Comparison of ENCODE assay signal across 16 cellular contexts in genomic region chr3:184496933-184497332, GRCh38.
"Had no signal": no experiment of that assay in that cellular context is flagged by ENCODE, and none has a peak within 500 bp of the region (broad histone marks: within the 10 kb centered on the region; RNA-seq: fewer than 3 reads in every experiment).

No MANE protein-coding gene starts in this region.

- FAIRE-seq: endometrium, islet of Langerhans had no signal

- H3K27ac ChIP-seq: gastrocnemius medialis, heart right ventricle, sigmoid colon, transverse colon had no signal

- H3K36me3 ChIP-seq: gastrocnemius medialis, heart right ventricle, sigmoid colon, transverse colon had no signal

- H3K4me1 ChIP-seq: gastrocnemius medialis had no signal

- H3K9me3 Mint-ChIP-seq: activated B cell treated with CpG ODN at 0.5 μM for 24 hours; activated CD4-positive, alpha-beta T cell treated with anti-CD3 and anti-CD28 coated beads, Interleukin-2, amount 10 ng/mL, durations not matched to agents 7 days and 5 days had no signal

- H3K27ac Mint-ChIP-seq: activated B cell treated with CpG ODN at 0.5 μM for 24 hours; activated CD4-positive, alpha-beta T cell treated with anti-CD3 and anti-CD28 coated beads, Interleukin-2, amount 10 ng/mL, durations not matched to agents 7 days and 5 days; activated naive CD8-positive, alpha-beta T cell; nephron progenitor cell had no signal

- H3K36me3 Mint-ChIP-seq: activated naive CD8-positive, alpha-beta T cell had no signal

- H3K4me3 ChIP-seq: gastrocnemius medialis, heart right ventricle, sigmoid colon, transverse colon had no signal

- DNase-seq: activated B cell treated with CpG ODN at 0.5 μM for 24 hours; activated CD4-positive, alpha-beta T cell treated with anti-CD3 and anti-CD28 coated beads, Interleukin-2, amount 10 ng/mL, durations not matched to agents 7 days and 5 days; activated effector memory CD4-positive, alpha-beta T cell treated with anti-CD3 and anti-CD28 coated beads, Interleukin-2, amount 50 U/mL, for 16 hours; activated T-cell treated with anti-CD3 and anti-CD28 coated beads, Interleukin-2, amount 50 U/mL, for 1 hour; gastrocnemius medialis; heart right ventricle; mesenchymal stem cell; nephron progenitor cell; sigmoid colon; stimulated activated CD4-positive, alpha-beta T cell treated with anti-CD3 and anti-CD28 coated beads, Interleukin-12 subunit alpha, Interleukin-12 subunit beta, amount 100 ng/mL, for 4 hours; stimulated activated naive CD4-positive, alpha-beta T cell; substantia nigra; transverse colon had no signal

- H3K4me3 Mint-ChIP-seq: activated B cell treated with CpG ODN at 0.5 μM for 24 hours; activated CD4-positive, alpha-beta T cell treated with anti-CD3 and anti-CD28 coated beads, Interleukin-2, amount 10 ng/mL, durations not matched to agents 7 days and 5 days; activated naive CD8-positive, alpha-beta T cell; nephron progenitor cell had no signal

- H3K9me3 ChIP-seq: gastrocnemius medialis had no signal
